ENCODE assay signal across 15 cellular contexts in genomic region chr1:193525917-193526710, GRCh38.
DNase-seq lines count a peak whose midpoint lies in the region; ATAC-seq lines count a peak whose summit lies in the region.
"Had no signal": no experiment of that assay in that cellular context is flagged by ENCODE, and none has a peak within 500 bp of the region (broad histone marks: within the 10 kb centered on the region; RNA-seq: fewer than 3 reads in every experiment).

No MANE protein-coding gene starts in this region.

- no peaks in the 10 kb centered on the region for H3K27me3 Mint-ChIP-seq in activated T-cell treated with anti-CD3 and anti-CD28 coated beads, Interleukin-2, amount 50 U/mL, for 72 hours (ENCODE audit: low read depth)
- no peaks in the 10 kb centered on the region for H3K27me3 Mint-ChIP-seq in T-cell
- H3K27me3 Mint-ChIP-seq: activated CD4-positive, alpha-beta memory T cell treated with anti-CD3 and anti-CD28 coated beads for 36 hours had no signal

- H3K36me3 Mint-ChIP-seq in activated T-cell treated with anti-CD3 and anti-CD28 coated beads, Interleukin-2, amount 50 U/mL, for 72 hours (ENCODE audit: insufficient read depth in 2 of 2), result peaks cover 0 to 7% of the 10 kb centered on the region in 2 donors
- H3K36me3 Mint-ChIP-seq in stimulated activated effector memory CD8-positive, alpha-beta T cell treated with anti-CD3 and anti-CD28 coated beads, Interleukin-12 subunit alpha, Interleukin-12 subunit beta, amount 100 ng/mL, for 72 hours, result no peaks in the 10 kb centered on the region
- H3K36me3 Mint-ChIP-seq in T-cell, result peaks cover 6% of the 10 kb centered on the region
- H3K36me3 Mint-ChIP-seq: activated CD4-positive, alpha-beta memory T cell treated with anti-CD3 and anti-CD28 coated beads for 36 hours; CD8-positive, alpha-beta T cell had no signal

- H3K4me1 Mint-ChIP-seq in activated T-cell treated with anti-CD3 and anti-CD28 coated beads, Interleukin-2, amount 50 U/mL, for 72 hours (ENCODE audit: low read depth), result no peaks in the 10 kb centered on the region
- peaks cover 16% of the 10 kb centered on the region for H3K4me1 Mint-ChIP-seq in stimulated activated effector memory CD8-positive, alpha-beta T cell treated with anti-CD3 and anti-CD28 coated beads, Interleukin-12 subunit alpha, Interleukin-12 subunit beta, amount 100 ng/mL, for 72 hours
- H3K4me1 Mint-ChIP-seq in T-cell, result peaks cover 0 to 2% (median 2%) of the 10 kb centered on the region in 3 donors

- no peak overlapping the region for H3K27ac Mint-ChIP-seq in activated T-cell treated with anti-CD3 and anti-CD28 coated beads, Interleukin-2, amount 50 U/mL, for 72 hours
- H3K27ac Mint-ChIP-seq in stimulated activated effector memory CD8-positive, alpha-beta T cell treated with anti-CD3 and anti-CD28 coated beads, Interleukin-12 subunit alpha, Interleukin-12 subunit beta, amount 100 ng/mL, for 72 hours, result peak overlapping the region; percentile 43
- H3K27ac Mint-ChIP-seq in T-cell, result peak overlapping the region in 1 of 2 donors; percentile 53
- H3K27ac Mint-ChIP-seq: activated CD4-positive, alpha-beta memory T cell treated with anti-CD3 and anti-CD28 coated beads for 36 hours; CD8-positive, alpha-beta T cell; endodermal cell had no signal

- peak; percentile 56 to 86 for ATAC-seq in activated T-cell treated with anti-CD3 and anti-CD28 coated beads, Interleukin-2, amount 50 U/mL, for 72 hours (replicated peaks in 1 of 2)
- ATAC-seq in GM21390 (IDR thresholded peaks at IDR 0.05; ENCODE audit: unreplicated experiment) (peak; percentile 81), HG03378 (IDR thresholded peaks at IDR 0.05; ENCODE audit: unreplicated experiment) (peak; percentile 76), HG03196 (IDR thresholded peaks at IDR 0.05; ENCODE audit: unreplicated experiment) (no peak), T-cell (replicated peaks in 1 of 4) (no peak)
- ATAC-seq in stimulated activated effector memory CD8-positive, alpha-beta T cell treated with anti-CD3 and anti-CD28 coated beads, Interleukin-12 subunit alpha, Interleukin-12 subunit beta, amount 100 ng/mL, for 72 hours, result peak; percentile 96
- ATAC-seq: CD8-positive, alpha-beta T cell; SK-N-SH treated with all-trans-retinoic acid at 6 μM for 48 hours had no signal

- H3K4me3 Mint-ChIP-seq in activated T-cell treated with anti-CD3 and anti-CD28 coated beads, Interleukin-2, amount 50 U/mL, for 72 hours, result no peak overlapping the region
- no peak overlapping the region for H3K4me3 Mint-ChIP-seq in stimulated activated effector memory CD8-positive, alpha-beta T cell treated with anti-CD3 and anti-CD28 coated beads, Interleukin-12 subunit alpha, Interleukin-12 subunit beta, amount 100 ng/mL, for 72 hours
- no peak overlapping the region for H3K4me3 Mint-ChIP-seq in T-cell
- H3K4me3 Mint-ChIP-seq: activated CD4-positive, alpha-beta memory T cell treated with anti-CD3 and anti-CD28 coated beads for 36 hours; CD8-positive, alpha-beta T cell; endodermal cell had no signal

- no peak for DNase-seq in activated T-cell treated with anti-CD3 and anti-CD28 coated beads, Interleukin-2, amount 50 U/mL, for 72 hours
- no peak for DNase-seq in activated T-cell treated with anti-CD3 and anti-CD28 coated beads, Interleukin-2, amount 50 U/mL, for 1 hour
- DNase-seq in stimulated activated effector memory CD8-positive, alpha-beta T cell treated with anti-CD3 and anti-CD28 coated beads, Interleukin-12 subunit alpha, Interleukin-12 subunit beta, amount 100 ng/mL, for 72 hours (ENCODE audit: low spot score in 2 of 2), result no peak
- DNase-seq in T-cell (no peak), H4 (ENCODE audit: low spot score) (no peak)
- DNase-seq: activated CD4-positive, alpha-beta memory T cell treated with anti-CD3 and anti-CD28 coated beads for 36 hours; amygdala; CD8-positive, alpha-beta T cell; endodermal cell; hippocampal formation; NCI-H2081 had no signal

- POLR2A ChIA-PET in T-cell (lab: Charles Lee), result interaction anchor here in 1 of 2 donors (1.0 kb wide), 1 partner anchor 14 kb away, joined by 5 read pairs; no protein-coding TSS in a partner anchor

- H3K9me3 Mint-ChIP-seq in activated T-cell treated with anti-CD3 and anti-CD28 coated beads, Interleukin-2, amount 50 U/mL, for 72 hours, result peaks cover 0 to 11% of the 10 kb centered on the region in 2 donors
- H3K9me3 Mint-ChIP-seq in stimulated activated effector memory CD8-positive, alpha-beta T cell treated with anti-CD3 and anti-CD28 coated beads, Interleukin-12 subunit alpha, Interleukin-12 subunit beta, amount 100 ng/mL, for 72 hours, result peaks cover 8% of the 10 kb centered on the region
- H3K9me3 Mint-ChIP-seq in T-cell, result peaks cover 1 to 7% (median 5%) of the 10 kb centered on the region in 3 donors

- CTCF ChIA-PET in T-cell (lab: Charles Lee), result interaction anchor here in 1 of 2 donors (0.6 to 1.8 kb wide), 5 partner anchors 15 to 661 kb away, joined by 3 to 6 read pairs (median 3); no protein-coding TSS in a partner anchor

Comparison
In these comparisons a context has a peak if more than half of its experiments do, and no peak if none do; other contexts are left out.
1. ATAC-seq: peak in activated T-cell treated with anti-CD3 and anti-CD28 coated beads, Interleukin-2, amount 50 U/mL, for 72 hours (2 of 2), GM21390 (single experiment), HG03378 (single experiment) and stimulated activated effector memory CD8-positive, alpha-beta T cell treated with anti-CD3 and anti-CD28 coated beads, Interleukin-12 subunit alpha, Interleukin-12 subunit beta, amount 100 ng/mL, for 72 hours (single experiment); none in HG03196 (single experiment) and T-cell (0 of 4).